In genomic region chr2:22355816-22356433, GRCh38 we compare ENCODE assay signal across 9 cellular contexts.
A peak's percentile ranks its signal among the peaks of the same experiment; 100 is the strongest.
DNase-seq lines count a peak whose midpoint lies in the region; ATAC-seq and TF ChIP-seq lines count a peak whose summit lies in the region.
"Had no signal": no experiment of that assay in that cellular context is flagged by ENCODE, and none has a peak within 500 bp of the region (broad histone marks: within the 10 kb centered on the region; RNA-seq: fewer than 3 reads in every experiment).

No MANE protein-coding gene starts in this region.

- H3K27me3 Mint-ChIP-seq in glutamatergic neuron (ENCODE audit: unreplicated experiment) (no peaks in the 10 kb centered on the region), progenitor cell of endocrine pancreas (no peaks in the 10 kb centered on the region)
- H3K27me3 Mint-ChIP-seq: central memory CD8-positive, alpha-beta T cell had no signal

- no peaks in the 10 kb centered on the region for H3K9me3 ChIP-seq in MG63

- H3K27ac Mint-ChIP-seq in glutamatergic neuron (ENCODE audit: unreplicated experiment) (no peak overlapping the region), progenitor cell of endocrine pancreas (no peak overlapping the region)

- DNase-seq in NCI-H2029 treated with DMSO at 0.1 percent for 48 hours (lab: John Stamatoyannopoulos, UW), result peak; percentile 2
- no peak for DNase-seq in NCI-H2029 (lab: John Stamatoyannopoulos, UW)
- DNase-seq in MG63, result peak; percentile 7
- peak; percentile 16 for DNase-seq in activated T-cell treated with anti-CD3 and anti-CD28 coated beads for 48 hours (ENCODE audit: low read depth)
- peak; percentile 88 for DNase-seq in glutamatergic neuron
- peak; percentile 56 for DNase-seq in progenitor cell of endocrine pancreas (ENCODE audit: low spot score, unreplicated experiment)

- no peaks in the 10 kb centered on the region for H3K27me3 ChIP-seq in MG63

- ATAC-seq in GM21723 (IDR thresholded peaks at IDR 0.05; ENCODE audit: unreplicated experiment) (peak; percentile 86), HG03457 (IDR thresholded peaks at IDR 0.05; ENCODE audit: unreplicated experiment) (no peak)

- no peaks in the 10 kb centered on the region for H3K36me3 Mint-ChIP-seq in glutamatergic neuron (ENCODE audit: unreplicated experiment)
- no peaks in the 10 kb centered on the region for H3K36me3 Mint-ChIP-seq in progenitor cell of endocrine pancreas (ENCODE audit: insufficient read depth)

- no peak overlapping the region for H3K4me3 ChIP-seq in MG63

- H3K4me1 Mint-ChIP-seq in glutamatergic neuron (ENCODE audit: low read depth, unreplicated experiment), result peaks cover 2% of the 10 kb centered on the region
- no peaks in the 10 kb centered on the region for H3K4me1 Mint-ChIP-seq in progenitor cell of endocrine pancreas (ENCODE audit: low read depth)
- H3K4me1 Mint-ChIP-seq: central memory CD8-positive, alpha-beta T cell had no signal

- peak; percentile 97 for TF ChIP-seq CTCF in glutamatergic neuron (IDR thresholded peaks at IDR 0.05; ENCODE audit: partially characterized antibody, unreplicated experiment)
- TF ChIP-seq CTCF in progenitor cell of endocrine pancreas (IDR thresholded peaks at IDR 0.05; ENCODE audit: unreplicated experiment), result peak; percentile 97

- H3K4me3 Mint-ChIP-seq in glutamatergic neuron (ENCODE audit: unreplicated experiment) (no peak overlapping the region), progenitor cell of endocrine pancreas (ENCODE audit: low read depth) (no peak overlapping the region)
- H3K4me3 Mint-ChIP-seq: central memory CD8-positive, alpha-beta T cell had no signal

- no peaks in the 10 kb centered on the region for H3K36me3 ChIP-seq in MG63

- H3K9me3 Mint-ChIP-seq in glutamatergic neuron (ENCODE audit: unreplicated experiment) (no peaks in the 10 kb centered on the region), progenitor cell of endocrine pancreas (ENCODE audit: low read depth) (no peaks in the 10 kb centered on the region)
